ENCODE assay signal across 8 cellular contexts in genomic region chr1:109112652-109113285, GRCh38. TPM values are rescaled to one million over a fixed set of nuclear protein-coding genes. Genes with fewer than 3 reads are reported as not detected.
DNase-seq lines count a peak whose midpoint lies in the region; ATAC-seq and TF ChIP-seq lines count a peak whose summit lies in the region.

No MANE protein-coding gene starts in this region.

- ATAC-seq in HG02571 (IDR thresholded peaks at IDR 0.05; ENCODE audit: unreplicated experiment): peak; percentile 71
- ATAC-seq in T-helper 17 cell: peak; percentile 57

- peaks cover 0 to 28% of the 10 kb centered on the region in 2 donors for H3K4me1 ChIP-seq in right atrium auricular region

- H3K27ac Mint-ChIP-seq in T-helper 17 cell: peak overlapping the region; percentile 100

- peak overlapping the region; percentile 91 for H3K4me3 Mint-ChIP-seq in T-helper 17 cell

- H3K36me3 Mint-ChIP-seq in T-helper 17 cell (ENCODE audit: low read depth): peaks cover 2% of the 10 kb centered on the region

- no peak overlapping the region for H3K27ac ChIP-seq in right atrium auricular region

- DNase-seq in GDM1 (lab: John Stamatoyannopoulos, UW) (peak; percentile 61), NCI-H1417 treated with DMSO at 0.1 percent for 48 hours (lab: John Stamatoyannopoulos, UW) (peak; percentile 74), T-helper 17 cell (peak; percentile 80 to 95 (median 84)), amniotic stem cell (lab: John Stamatoyannopoulos, UW) (peak; percentile 70), right atrium auricular region (ENCODE audit: low spot score) (peak; percentile 95), pulmonary artery endothelial cell (ENCODE audit: low read depth, low spot score) (peak; percentile 57), ureter (ENCODE audit: low spot score) (peak; percentile 91)

- peak overlapping the region; percentile 15 to 42 for H3K4me3 ChIP-seq in right atrium auricular region

- TF ChIP-seq CTCF in right atrium auricular region (IDR thresholded peaks at IDR 0.05): peak; percentile 94 to 97

- no peaks in the 10 kb centered on the region for H3K27me3 ChIP-seq in right atrium auricular region

- H3K9me3 ChIP-seq in T-helper 17 cell (ENCODE audit: control insufficient read depth, low read length, poor library complexity, severe bottlenecking) (no peaks in the 10 kb centered on the region), right atrium auricular region (no peaks in the 10 kb centered on the region)

- peaks cover 49% of the 10 kb centered on the region for H3K4me1 Mint-ChIP-seq in T-helper 17 cell

- no peaks in the 10 kb centered on the region for H3K36me3 ChIP-seq in right atrium auricular region

- H3K27me3 Mint-ChIP-seq in T-helper 17 cell: peaks cover 4% of the 10 kb centered on the region

RNA-seq across cellular contexts. Expression of gene ELAPOR1, which starts 1.1 kb away (rescaled TPM):
- total RNA-seq in T-helper 17 cell: 10 to 100 TPM; 27.8 to 30.6 TPM
- under 1 TPM; 0.11 to 0.12 TPM for total RNA-seq in right atrium auricular region
- 0.21 and 0.26 TPM in 2 replicates for total RNA-seq in pulmonary artery endothelial cell
- total RNA-seq in ureter: 0.75 TPM

RNA-seq across cellular contexts. Expression of gene TMEM167B, which starts 22.2 kb away (rescaled TPM):
- total RNA-seq in T-helper 17 cell: 10 to 100 TPM; 63.4 to 70.8 TPM
- total RNA-seq in right atrium auricular region: 10 to 100 TPM; 18.9 to 23.9 TPM
- 24.4 and 29.6 TPM in 2 replicates for total RNA-seq in pulmonary artery endothelial cell
- total RNA-seq in ureter: 55.1 TPM

RNA-seq across cellular contexts. Expression of gene TAF13, which starts 37.0 kb away (rescaled TPM):
- 10 to 100 TPM; 24.3 to 32.9 TPM for total RNA-seq in T-helper 17 cell
- total RNA-seq in right atrium auricular region: 10 to 100 TPM; 32.2 to 35.9 TPM
- total RNA-seq in pulmonary artery endothelial cell: 68.0 and 145 TPM in 2 replicates
- total RNA-seq in ureter: 27.0 TPM

Comparison
In these comparisons a context has a peak if more than half of its experiments do, and no peak if none do; other contexts are left out.
1. RNA of gene ELAPOR1, which starts 1.1 kb away (total RNA-seq): 27.8 to 30.6 TPM in T-helper 17 cell; 0.75 TPM in ureter (single experiment), 0.21 to 0.26 TPM in pulmonary artery endothelial cell and 0.11 to 0.12 TPM in right atrium auricular region; every median in the first group is over 10 times any median in the second.
2. Peak in every context shown above with its lines, with median percentiles within 50 percentile points of each other: DNase-seq.